In genomic region chr9:20557890-20558608, GRCh38 we compare ENCODE assay signal across 13 cellular contexts.
DNase-seq lines count a peak whose midpoint lies in the region; ATAC-seq and TF ChIP-seq lines count a peak whose summit lies in the region.
"Had no signal": no experiment of that assay in that cellular context is flagged by ENCODE, and none has a peak within 500 bp of the region (broad histone marks: within the 10 kb centered on the region; RNA-seq: fewer than 3 reads in every experiment).

No MANE protein-coding gene starts in this region.

- peaks cover 54% of the 10 kb centered on the region for H3K4me1 ChIP-seq in CD8-positive, alpha-beta memory T cell (ENCODE audit: insufficient read depth, low read length)
- H3K4me1 ChIP-seq: BLaER1 treated with 17β-estradiol and CSF1 and Interleukin-3, amounts not matched to agents 10 nM and 100 nM had no signal

- no peaks in the 10 kb centered on the region for H3K9me3 Mint-ChIP-seq in stimulated activated naive CD8-positive, alpha-beta T cell treated with anti-CD3 and anti-CD28 coated beads, Interleukin-15, Interleukin-2, amounts not matched to agents 100 ng/mL and 50 ng/mL, for 24 hours
- H3K9me3 Mint-ChIP-seq in WTC11, result no peaks in the 10 kb centered on the region
- H3K9me3 Mint-ChIP-seq in CD8-positive, alpha-beta memory T cell, result no peaks in the 10 kb centered on the region
- H3K9me3 Mint-ChIP-seq: stimulated activated naive B cell treated with anti-CD40 and anti-IgM and Interleukin-4, amounts not matched to agents 10 μg/mL and 1 μg/mL and 100 μg/mL, for 72 hours had no signal

- H3K4me3 Mint-ChIP-seq in stimulated activated naive CD8-positive, alpha-beta T cell treated with anti-CD3 and anti-CD28 coated beads, Interleukin-15, Interleukin-2, amounts not matched to agents 100 ng/mL and 50 ng/mL, for 24 hours, result peak overlapping the region; percentile 38
- no peak overlapping the region for H3K4me3 Mint-ChIP-seq in WTC11
- peak overlapping the region in 1 of 7 donors; percentile 7 for H3K4me3 Mint-ChIP-seq in CD8-positive, alpha-beta memory T cell
- H3K4me3 Mint-ChIP-seq: stimulated activated naive B cell treated with anti-CD40 and anti-IgM and Interleukin-4, amounts not matched to agents 10 μg/mL and 1 μg/mL and 100 μg/mL, for 72 hours had no signal

- no peaks in the 10 kb centered on the region for H3K27me3 Mint-ChIP-seq in stimulated activated naive CD8-positive, alpha-beta T cell treated with anti-CD3 and anti-CD28 coated beads, Interleukin-15, Interleukin-2, amounts not matched to agents 100 ng/mL and 50 ng/mL, for 24 hours
- no peaks in the 10 kb centered on the region for H3K27me3 Mint-ChIP-seq in WTC11 (ENCODE audit: low read depth)
- H3K27me3 Mint-ChIP-seq in CD8-positive, alpha-beta memory T cell, result no peaks in the 10 kb centered on the region
- H3K27me3 Mint-ChIP-seq: stimulated activated naive B cell treated with anti-CD40 and anti-IgM and Interleukin-4, amounts not matched to agents 10 μg/mL and 1 μg/mL and 100 μg/mL, for 72 hours had no signal

- no peak overlapping the region for H3K4me3 ChIP-seq in CD8-positive, alpha-beta memory T cell (ENCODE audit: low read length)
- H3K4me3 ChIP-seq: BLaER1 treated with 17β-estradiol and CSF1 and Interleukin-3, amounts not matched to agents 10 nM and 100 nM; prostate gland had no signal

- CTCF ChIA-PET in WTC11 (lab: Charles Lee) (interaction anchor here (1.0 kb wide), 1 partner anchor 67 kb away, joined by 3 read pairs; no protein-coding TSS in a partner anchor), HEK293T (lab: Yijun Ruan, JAX) (no interaction called here)
- CTCF ChIA-PET in CD8-positive, alpha-beta memory T cell (lab: Charles Lee), result no interaction called here

- DNase-seq in stimulated activated naive CD8-positive, alpha-beta T cell treated with anti-CD3 and anti-CD28 coated beads, Interleukin-15, Interleukin-2, amounts not matched to agents 100 U/mL and 50 U/mL, for 24 hours, result no peak
- DNase-seq in WTC11 (ENCODE audit: low spot score) (no peak), left colon (peak; percentile 24 to 45), HEK293T (ENCODE audit: extremely low spot score) (no peak), DMS153 treated with DMSO at 0.1 percent for 48 hours (lab: John Stamatoyannopoulos, UW; ENCODE audit: unreplicated experiment) (no peak)
- no peak for DNase-seq in CD8-positive, alpha-beta memory T cell
- DNase-seq: cerebellar nuclear complex; SHP77 treated with DMSO at 0.1 percent for 48 hours; stimulated activated naive B cell treated with anti-CD40 and anti-IgM and Interleukin-4, amounts not matched to agents 10 μg/mL and 1 μg/mL and 100 μg/mL, for 72 hours had no signal

- no peak for TF ChIP-seq CTCF in WTC11 (IDR thresholded peaks at IDR 0.05)

- H3K9me3 ChIP-seq in CD8-positive, alpha-beta memory T cell (ENCODE audit: low read length), result no peaks in the 10 kb centered on the region
- H3K9me3 ChIP-seq: BLaER1 treated with 17β-estradiol and CSF1 and Interleukin-3, amounts not matched to agents 10 nM and 100 nM; prostate gland had no signal

- POLR2A ChIA-PET in WTC11 (lab: Charles Lee), result interaction anchor here (1.1 kb wide), 1 partner anchor 65 kb away, joined by 3 read pairs; the partner anchor contains the start of gene MLLT3
- POLR2A ChIA-PET in CD8-positive, alpha-beta memory T cell (lab: Charles Lee), result no interaction called here
- POLR2A ChIA-PET in HEK293T (lab: Yijun Ruan, JAX), result no interaction called here

- no peak for ATAC-seq in stimulated activated naive CD8-positive, alpha-beta T cell treated with anti-CD3 and anti-CD28 coated beads, Interleukin-15, Interleukin-2, amounts not matched to agents 100 U/mL and 50 U/mL, for 24 hours
- peak; percentile 14; the same call in 1 of the 2 replicates for ATAC-seq in WTC11
- ATAC-seq in left colon, result peak; percentile 67
- no peak for ATAC-seq in HG02763 (IDR thresholded peaks at IDR 0.05; ENCODE audit: unreplicated experiment)
- ATAC-seq: stimulated activated naive B cell treated with anti-CD40 and anti-IgM and Interleukin-4, amounts not matched to agents 10 μg/mL and 1 μg/mL and 100 μg/mL, for 72 hours had no signal

- H3K36me3 ChIP-seq in CD8-positive, alpha-beta memory T cell (ENCODE audit: insufficient read depth, low read length), result no peaks in the 10 kb centered on the region
- H3K36me3 ChIP-seq: BLaER1 treated with 17β-estradiol and CSF1 and Interleukin-3, amounts not matched to agents 10 nM and 100 nM; prostate gland had no signal

- H3K27ac Mint-ChIP-seq in stimulated activated naive CD8-positive, alpha-beta T cell treated with anti-CD3 and anti-CD28 coated beads, Interleukin-15, Interleukin-2, amounts not matched to agents 100 ng/mL and 50 ng/mL, for 24 hours, result peak overlapping the region; percentile 59
- no peak overlapping the region for H3K27ac Mint-ChIP-seq in WTC11
- peak overlapping the region in 1 of 8 donors; percentile 23 for H3K27ac Mint-ChIP-seq in CD8-positive, alpha-beta memory T cell
- H3K27ac Mint-ChIP-seq: stimulated activated naive B cell treated with anti-CD40 and anti-IgM and Interleukin-4, amounts not matched to agents 10 μg/mL and 1 μg/mL and 100 μg/mL, for 72 hours had no signal

- peaks cover 87% of the 10 kb centered on the region for H3K4me1 Mint-ChIP-seq in stimulated activated naive CD8-positive, alpha-beta T cell treated with anti-CD3 and anti-CD28 coated beads, Interleukin-15, Interleukin-2, amounts not matched to agents 100 ng/mL and 50 ng/mL, for 24 hours (ENCODE audit: low read depth)
- H3K4me1 Mint-ChIP-seq in WTC11, result peaks cover 37% of the 10 kb centered on the region
- H3K4me1 Mint-ChIP-seq in CD8-positive, alpha-beta memory T cell, result peaks cover 77 to 92% (median 89%) of the 10 kb centered on the region in 3 donors

- intact Hi-C loops in left colon (cut with DNase I, micrococcal nuclease), result no loop called here

- no peaks in the 10 kb centered on the region for H3K27me3 ChIP-seq in CD8-positive, alpha-beta memory T cell (ENCODE audit: insufficient read depth, low read length, poor library complexity, severe bottlenecking)
- H3K27me3 ChIP-seq: BLaER1 treated with 17β-estradiol and CSF1 and Interleukin-3, amounts not matched to agents 10 nM and 100 nM had no signal

- H3K36me3 Mint-ChIP-seq in stimulated activated naive CD8-positive, alpha-beta T cell treated with anti-CD3 and anti-CD28 coated beads, Interleukin-15, Interleukin-2, amounts not matched to agents 100 ng/mL and 50 ng/mL, for 24 hours (ENCODE audit: low read depth), result no peaks in the 10 kb centered on the region
- no peaks in the 10 kb centered on the region for H3K36me3 Mint-ChIP-seq in WTC11
- H3K36me3 Mint-ChIP-seq in CD8-positive, alpha-beta memory T cell, result no peaks in the 10 kb centered on the region
- H3K36me3 Mint-ChIP-seq: stimulated activated naive B cell treated with anti-CD40 and anti-IgM and Interleukin-4, amounts not matched to agents 10 μg/mL and 1 μg/mL and 100 μg/mL, for 72 hours had no signal

- no peak overlapping the region for H3K27ac ChIP-seq in CD8-positive, alpha-beta memory T cell (ENCODE audit: low read depth, low read length)
- H3K27ac ChIP-seq: BLaER1 treated with 17β-estradiol and CSF1 and Interleukin-3, amounts not matched to agents 10 nM and 100 nM; prostate gland had no signal

TF ChIP-seq in WTC11, 78 proteins besides CTCF, POLR2A, EP300 and RAD21:
- TF ChIP-seq GTF2I (CRISPR knock-in tag; conservative IDR thresholded peaks at IDR 0.05), result no peak
- no peak for TF ChIP-seq CDX4 (CRISPR knock-in tag; IDR thresholded peaks at IDR 0.05; ENCODE audit: borderline replicate concordance)
- no peak for TF ChIP-seq GRHL2 (CRISPR knock-in tag; IDR thresholded peaks at IDR 0.05; ENCODE audit: insufficient replicate concordance, severe bottlenecking)
TF ChIP-seq in WTC11: peak in this region for 0.

TF ChIP-seq in HEK293T, 16 proteins besides CTCF, POLR2A, EP300 and RAD21:
- TF ChIP-seq ZNF384 (IDR thresholded peaks at IDR 0.05), result no peak
- TF ChIP-seq BHLHE40 (IDR thresholded peaks at IDR 0.05; ENCODE audit: borderline replicate concordance), result no peak
- TF ChIP-seq HDGF (IDR thresholded peaks at IDR 0.05; ENCODE audit: borderline replicate concordance), result no peak
- no peak for TF ChIP-seq LEF1 (IDR thresholded peaks at IDR 0.05; ENCODE audit: borderline replicate concordance)
- TF ChIP-seq ARNT (IDR thresholded peaks at IDR 0.05), result no peak
- TF ChIP-seq SUZ12 (IDR thresholded peaks at IDR 0.05), result no peak
- TF ChIP-seq FOXK2 (IDR thresholded peaks at IDR 0.05), result no peak
- no peak for TF ChIP-seq SP1 (IDR thresholded peaks at IDR 0.05)
- no peak for TF ChIP-seq NFRKB (IDR thresholded peaks at IDR 0.05)

Comparison
In these comparisons a context has a peak if more than half of its experiments do, and no peak if none do; other contexts are left out.
1. ATAC-seq: peak in WTC11 (single experiment) and left colon (single experiment); none in stimulated activated naive CD8-positive, alpha-beta T cell treated with anti-CD3 and anti-CD28 coated beads, Interleukin-15, Interleukin-2, amounts not matched to agents 100 U/mL and 50 U/mL, for 24 hours (single experiment) and HG02763 (single experiment).
2. DNase-seq: peak in left colon (2 of 2); none in stimulated activated naive CD8-positive, alpha-beta T cell treated with anti-CD3 and anti-CD28 coated beads, Interleukin-15, Interleukin-2, amounts not matched to agents 100 U/mL and 50 U/mL, for 24 hours (single experiment), WTC11 (single experiment), CD8-positive, alpha-beta memory T cell (0 of 5), HEK293T (single experiment) and DMS153 treated with DMSO at 0.1 percent for 48 hours (single experiment).